Comparison of ENCODE assay signal across 4 cellular contexts in the genomic region with DNA sequence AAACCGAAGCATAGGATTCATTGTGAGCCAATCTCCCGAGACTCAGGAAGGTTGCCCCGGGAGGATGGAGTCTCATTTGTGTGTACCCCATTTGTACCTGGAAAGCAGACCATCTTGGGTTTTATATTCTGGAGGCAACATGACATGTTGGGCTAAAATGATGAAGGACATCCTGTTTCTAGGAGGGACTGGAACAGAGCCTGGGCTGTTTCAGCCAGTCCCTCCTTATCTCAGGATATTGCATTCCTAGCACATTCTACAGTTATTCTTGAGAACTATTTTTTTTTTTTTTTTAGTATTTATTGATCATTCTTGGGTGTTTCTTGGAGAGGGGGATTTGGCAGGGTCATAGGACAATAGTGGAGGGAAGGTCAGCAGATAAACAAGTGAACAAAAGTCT. TPM values are rescaled to one million over a fixed set of nuclear protein-coding genes. Genes with fewer than 3 reads are reported as not detected.
"Had no signal": no experiment of that assay in that cellular context is flagged by ENCODE, and none has a peak within 500 bp of the region (broad histone marks: within the 10 kb centered on the region; RNA-seq: fewer than 3 reads in every experiment).

No MANE protein-coding gene starts in this region.

RNA-seq across cellular contexts. Expression of gene NAPSA, which starts 24.9 kb away (rescaled TPM):
- total RNA-seq: NCI-H460 had no signal

RNA-seq across cellular contexts. Expression of gene SPIB, which starts 28.4 kb away (rescaled TPM):
- total RNA-seq: LHCN-M2, M059J, MCF 10A, NCI-H460 had no signal

RNA-seq across cellular contexts. Expression of gene MYBPC2, which starts 42.4 kb away (rescaled TPM):
- total RNA-seq: M059J, MCF 10A, NCI-H460 had no signal
